Comparison of ENCODE assay signal across 14 cellular contexts in the genomic region with DNA sequence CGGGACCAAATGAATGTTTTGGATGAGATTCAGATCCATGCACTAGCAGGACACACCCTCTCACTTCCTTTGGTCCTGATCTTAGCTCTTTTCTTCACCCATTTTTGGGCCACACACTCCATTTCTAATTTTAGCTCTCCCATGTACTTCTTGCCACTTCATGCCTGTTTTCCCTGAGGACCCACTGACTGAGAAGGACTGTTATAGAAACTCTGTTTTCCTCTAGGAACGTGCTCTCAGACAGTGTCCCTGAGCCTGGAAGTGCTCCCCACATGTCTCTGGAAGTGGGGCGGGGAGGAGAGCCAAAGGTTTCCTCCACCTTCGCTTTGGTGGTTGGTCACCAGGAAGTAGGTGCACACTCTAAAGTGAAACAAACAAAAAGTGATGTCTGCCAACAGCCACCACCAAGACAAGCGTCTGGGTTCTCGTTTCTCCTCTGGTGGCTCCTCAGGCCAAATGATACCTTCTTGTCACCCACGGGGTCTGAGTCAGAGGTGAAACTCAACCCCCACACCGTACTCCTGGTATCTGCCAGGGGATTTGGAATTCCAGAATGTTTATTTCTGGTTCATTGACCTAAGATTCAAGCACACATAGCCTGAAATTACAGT.
DNase-seq lines count a peak whose midpoint lies in the region; ATAC-seq, FAIRE-seq and TF ChIP-seq lines count a peak whose summit lies in the region.
"Had no signal": no experiment of that assay in that cellular context is flagged by ENCODE, and none has a peak within 500 bp of the region (broad histone marks: within the 10 kb centered on the region; RNA-seq: fewer than 3 reads in every experiment).

No MANE protein-coding gene starts in this region.

- TF ChIP-seq POLR2A in esophagus squamous epithelium (IDR thresholded peaks at IDR 0.05): no peak
- no peak for TF ChIP-seq POLR2A in Peyer's patch (IDR thresholded peaks at IDR 0.05)

- H4K8ac ChIP-seq in mesenchymal stem cell (ENCODE audit: low read length): no peak overlapping the region

- H3K9ac ChIP-seq in mesenchymal stem cell (ENCODE audit: low read length) (no peak overlapping the region), kidney (ENCODE audit: low read length in 2 of 2) (no peak overlapping the region)

- H4K91ac ChIP-seq in mesenchymal stem cell (ENCODE audit: low read length): no peak overlapping the region

- 37 to 53% methylated on average over 7 to 8 of the region's 8 CpGs for WGBS in esophagus squamous epithelium, 2 donors
- 73% methylated on average over 8 of the region's 8 CpGs for WGBS in mesenchymal stem cell

- H3K27ac ChIP-seq in ACC112 (ENCODE audit: low read depth, low read length) (no peak overlapping the region), esophagus squamous epithelium (peak overlapping the region; percentile 4 to 39 (median 24)), mesenchymal stem cell (ENCODE audit: low read length, poor library complexity, severe bottlenecking) (peak overlapping the region; percentile 9), Peyer's patch (peak overlapping the region in 2 of 4 donors; percentile 2 to 38), kidney (ENCODE audit: low read depth in 2 of 2, low read length in 2 of 2) (peak overlapping the region in 1 of 2 donors; percentile 70)
- H3K27ac ChIP-seq: spleen had no signal

- H3K4me1 ChIP-seq in ACC112 (ENCODE audit: control insufficient read depth, insufficient read depth, low read length, unreplicated experiment): peaks cover 21% of the 10 kb centered on the region
- H3K4me1 ChIP-seq in esophagus squamous epithelium: peaks cover 0 to 25% (median 12%) of the 10 kb centered on the region in 3 donors
- H3K4me1 ChIP-seq in mesenchymal stem cell (ENCODE audit: control insufficient read depth, insufficient read depth, low read depth, low read length): peaks cover 12% of the 10 kb centered on the region
- peaks cover 0 to 14% (median 0%) of the 10 kb centered on the region in 4 donors for H3K4me1 ChIP-seq in Peyer's patch
- H3K4me1 ChIP-seq in kidney (ENCODE audit: control insufficient read depth in 1 of 2, insufficient read depth in 1 of 2, low read depth in 1 of 2, low read length in 2 of 2): peaks cover 2 to 5% of the 10 kb centered on the region in 2 donors
- H3K4me1 ChIP-seq: spleen had no signal

- no peaks in the 10 kb centered on the region for H3K79me2 ChIP-seq in ACC112 (ENCODE audit: control insufficient read depth, insufficient read depth, low read length, unreplicated experiment)

- H3K23ac ChIP-seq in mesenchymal stem cell (ENCODE audit: low read length in 2 of 2): no peak overlapping the region

- peak overlapping the region; percentile 31 for H2AFZ ChIP-seq in ACC112 (ENCODE audit: low read length, unreplicated experiment)
- no peak overlapping the region for H2AFZ ChIP-seq in mesenchymal stem cell (ENCODE audit: low read depth, low read length)

- H3K4me3 ChIP-seq in ACC112 (ENCODE audit: low read depth, low read length) (0 out of 2 replicates have a peak overlapping the region, but pooled peaks have one; percentile 26), esophagus squamous epithelium (no peak overlapping the region), mesenchymal stem cell (ENCODE audit: insufficient read depth in 1 of 2, low read depth in 1 of 2, low read length in 2 of 2) (peak overlapping the region in 1 of 2 experiments; percentile 11), Peyer's patch (no peak overlapping the region), kidney (ENCODE audit: low read length in 2 of 2) (no peak overlapping the region)
- H3K4me3 ChIP-seq: spleen had no signal

- H2BK15ac ChIP-seq in mesenchymal stem cell (ENCODE audit: low read depth, poor library complexity, severe bottlenecking): no peak overlapping the region

- H3K36me3 ChIP-seq in ACC112 (ENCODE audit: insufficient read depth, low read length): no peaks in the 10 kb centered on the region
- H3K36me3 ChIP-seq in esophagus squamous epithelium: peaks cover 0 to 24% (median 0%) of the 10 kb centered on the region in 3 donors
- H3K36me3 ChIP-seq in mesenchymal stem cell (ENCODE audit: control insufficient read depth in 1 of 2, insufficient read depth in 2 of 2, low read depth in 1 of 2, low read length in 2 of 2): peaks cover 0 to 8% of the 10 kb centered on the region in 2 experiments
- H3K36me3 ChIP-seq in Peyer's patch: peaks cover 0 to 17% (median 0%) of the 10 kb centered on the region in 3 donors
- H3K36me3 ChIP-seq in kidney (ENCODE audit: control insufficient read depth in 1 of 2, insufficient read depth in 2 of 2, low read length in 2 of 2): peaks cover 5 to 7% of the 10 kb centered on the region in 2 donors

- no peak overlapping the region for H3K14ac ChIP-seq in mesenchymal stem cell (ENCODE audit: low read length in 2 of 2)

- H3K27me3 ChIP-seq in ACC112 (ENCODE audit: insufficient read depth, low read length) (peaks cover 6% of the 10 kb centered on the region; the same call in 1 of the 2 replicates), esophagus squamous epithelium (no peaks in the 10 kb centered on the region), mesenchymal stem cell (ENCODE audit: control insufficient read depth in 1 of 2, insufficient read depth in 1 of 2, low read length in 2 of 2) (peaks cover 0 to 12% of the 10 kb centered on the region in 2 experiments), Peyer's patch (no peaks in the 10 kb centered on the region)
- H3K27me3 ChIP-seq: spleen had no signal

- H2BK12ac ChIP-seq in mesenchymal stem cell (ENCODE audit: low read length in 2 of 2): peak overlapping the region in 1 of 2 experiments; percentile 86

- peak overlapping the region in 1 of 2 experiments; percentile 28 for H3K18ac ChIP-seq in mesenchymal stem cell (ENCODE audit: low read depth in 1 of 2, low read length in 2 of 2)

- no peak overlapping the region for H2BK120ac ChIP-seq in mesenchymal stem cell (ENCODE audit: low read depth, low read length)

- no peak overlapping the region for H2BK5ac ChIP-seq in mesenchymal stem cell (ENCODE audit: low read depth, low read length, poor library complexity, severe bottlenecking)

- ATAC-seq in HG03039 (IDR thresholded peaks at IDR 0.05; ENCODE audit: unreplicated experiment): no peak

- no peak for FAIRE-seq in kidney (lab: Jason Lieb, UNC)
- FAIRE-seq: H1 had no signal

- peaks cover 1% of the 10 kb centered on the region for H3K79me1 ChIP-seq in mesenchymal stem cell (replicated peaks; ENCODE audit: low read length, poor library complexity, severe bottlenecking)

- peak overlapping the region; percentile 3 for H2AK5ac ChIP-seq in mesenchymal stem cell (ENCODE audit: low read length, severe bottlenecking)

- intact Hi-C loops in esophagus squamous epithelium (cut with DNase I): no loop called here
- intact Hi-C loops in kidney (cut with DNase I): no loop called here

- H3K4ac ChIP-seq in mesenchymal stem cell (ENCODE audit: low read depth in 1 of 2, low read length in 2 of 2): no peak overlapping the region

- TF ChIP-seq CTCF in esophagus squamous epithelium (IDR thresholded peaks at IDR 0.05): no peak
- no peak for TF ChIP-seq CTCF in Peyer's patch (IDR thresholded peaks at IDR 0.05)
- no peak for TF ChIP-seq CTCF in kidney (IDR thresholded peaks at IDR 0.05; ENCODE audit: borderline replicate concordance, extremely low read depth, insufficient read depth)

- peak; percentile 63 for DNase-seq in M059J (ENCODE audit: low read depth)
- DNase-seq in esophagus squamous epithelium (lab: John Stamatoyannopoulos, UW): no peak
- no peak for DNase-seq in mesenchymal stem cell
- DNase-seq in SIG-M5 (lab: John Stamatoyannopoulos, UW): no peak
- DNase-seq in Peyer's patch: no peak
- DNase-seq in kidney: no peak
- DNase-seq: activated CD4-positive, CD25-positive, alpha-beta regulatory T cell treated with anti-CD3 and anti-CD28 coated beads, Interleukin-2, amount 50 U/mL, for 72 hours; activated naive CD4-positive, alpha-beta T cell; NCI-H2227 treated with DMSO at 0.1 percent for 48 hours; spleen; stimulated activated CD8-positive, alpha-beta memory T cell treated with anti-CD3 and anti-CD28 coated beads, Interleukin-4, amount 100 ng/mL, for 48 hours had no signal

- H3K9me3 ChIP-seq in esophagus squamous epithelium (no peaks in the 10 kb centered on the region), mesenchymal stem cell (ENCODE audit: control insufficient read depth, low read length) (peaks cover 8% of the 10 kb centered on the region), Peyer's patch (peaks cover 0 to 4% (median 0%) of the 10 kb centered on the region in 4 donors), kidney (ENCODE audit: control insufficient read depth in 1 of 2, low read length in 2 of 2) (no peaks in the 10 kb centered on the region)

- peak overlapping the region; percentile 19 for H3K4me2 ChIP-seq in mesenchymal stem cell (ENCODE audit: low read length, poor library complexity, severe bottlenecking)
